11 cellular contexts compared by ENCODE assay signal in genomic region chr19:590396-590745, GRCh38. TPM values are rescaled to one million over a fixed set of nuclear protein-coding genes. Genes with fewer than 3 reads are reported as not detected.
DNase-seq lines count a peak whose midpoint lies in the region; ATAC-seq and TF ChIP-seq lines count a peak whose summit lies in the region.
"Had no signal": no experiment of that assay in that cellular context is flagged by ENCODE, and none has a peak within 500 bp of the region (broad histone marks: within the 10 kb centered on the region; RNA-seq: fewer than 3 reads in every experiment).

No MANE protein-coding gene starts in this region.

- TF ChIP-seq CTCF in Peyer's patch (IDR thresholded peaks at IDR 0.05) = no peak

- no peak overlapping the region for H2BK120ac ChIP-seq in trophoblast cell (ENCODE audit: insufficient read depth, low read length, poor library complexity)

- DNase-seq in NCI-H2171 (lab: John Stamatoyannopoulos, UW) = peak; percentile 34
- no peak for DNase-seq in NCI-H2171 treated with DMSO at 0.1 percent for 48 hours (lab: John Stamatoyannopoulos, UW)
- DNase-seq in Peyer's patch = no peak
- DNase-seq in caudate nucleus (lab: John Stamatoyannopoulos, UW) = peak in 5 of 61 donors; percentile 11 to 32 (median 19)
- peak in 1 of 2 donors; percentile 39 for DNase-seq in trophoblast cell
- no peak for DNase-seq in HuH-7.5 (ENCODE audit: low spot score)
- DNase-seq in KBM-7 = no peak

- H4K12ac ChIP-seq in trophoblast cell (ENCODE audit: low read depth, low read length) = no peak overlapping the region

- in situ Hi-C loops in KBM-7 (cut with MboI; ENCODE audit: low pct_unique_long_range_greater_than_20kb, low sequenced_read_pairs) = no loop called here

- no peak overlapping the region for H3K23ac ChIP-seq in trophoblast cell (ENCODE audit: low read length)

- H3K79me2 ChIP-seq in trophoblast cell (ENCODE audit: control insufficient read depth, insufficient read depth, low read length, poor library complexity) = no peaks in the 10 kb centered on the region

- H3K9me3 ChIP-seq in Peyer's patch (no peaks in the 10 kb centered on the region), trophoblast cell (ENCODE audit: insufficient read depth, low read depth, low read length) (peaks cover 9% of the 10 kb centered on the region)
- H3K9me3 ChIP-seq: BLaER1 treated with 17β-estradiol and CSF1 and Interleukin-3, amounts not matched to agents 10 nM and 100 nM had no signal

- no peak overlapping the region for H3K14ac ChIP-seq in trophoblast cell (ENCODE audit: low read length)

- no CpG with 5 or more reads among the region's 50 CpGs for WGBS in trophoblast cell (ENCODE audit: extremely low coverage, insufficient coverage, insufficient read length)

- no peak for TF ChIP-seq POLR2A in Peyer's patch (IDR thresholded peaks at IDR 0.05)

- H3K4ac ChIP-seq in trophoblast cell (ENCODE audit: low read depth, low read length) = no peak overlapping the region

- peaks cover 0 to 23% (median 10%) of the 10 kb centered on the region in 4 donors for H3K4me1 ChIP-seq in Peyer's patch
- peaks cover 0 to 2% of the 10 kb centered on the region in 2 experiments for H3K4me1 ChIP-seq in trophoblast cell (ENCODE audit: control insufficient read depth in 1 of 2, insufficient read depth in 2 of 2, low read length in 2 of 2)

- H3K79me1 ChIP-seq in trophoblast cell (ENCODE audit: low read length) = no peaks in the 10 kb centered on the region

- H4K91ac ChIP-seq in trophoblast cell (ENCODE audit: low read depth, low read length) = no peak overlapping the region

- H3K27me3 ChIP-seq in Peyer's patch (peaks cover 0 to 36% of the 10 kb centered on the region in 2 donors), trophoblast cell (ENCODE audit: insufficient read depth, low read length) (peaks cover 29% of the 10 kb centered on the region)

- H2AK5ac ChIP-seq in trophoblast cell (ENCODE audit: low read length) = no peak overlapping the region

- H2BK5ac ChIP-seq in trophoblast cell (ENCODE audit: low read depth, low read length, poor library complexity) = no peak overlapping the region

- peak overlapping the region; percentile 71 for H3K4me2 ChIP-seq in trophoblast cell (ENCODE audit: low read length)
- H3K4me2 ChIP-seq: BLaER1 treated with 17β-estradiol and CSF1 and Interleukin-3, amounts not matched to agents 10 nM and 100 nM had no signal

- no peak for ATAC-seq in GM18502 (IDR thresholded peaks at IDR 0.05; ENCODE audit: poor library complexity, unreplicated experiment)

- H2BK12ac ChIP-seq in trophoblast cell (ENCODE audit: low read length) = no peak overlapping the region

- no peak overlapping the region for H2AFZ ChIP-seq in trophoblast cell (ENCODE audit: insufficient read depth, low read length, poor library complexity)

- no peaks in the 10 kb centered on the region for H3K36me3 ChIP-seq in Peyer's patch
- H3K36me3 ChIP-seq in trophoblast cell (ENCODE audit: control insufficient read depth in 1 of 2, insufficient read depth in 2 of 2, low read length in 2 of 2) = no peaks in the 10 kb centered on the region
- H3K36me3 ChIP-seq: BLaER1 treated with 17β-estradiol and CSF1 and Interleukin-3, amounts not matched to agents 10 nM and 100 nM had no signal

- peak overlapping the region in 3 of 4 donors; percentile 22 to 35 (median 34) for H3K4me3 ChIP-seq in Peyer's patch
- no peak overlapping the region for H3K4me3 ChIP-seq in trophoblast cell (ENCODE audit: low read depth, low read length)
- H3K4me3 ChIP-seq: BLaER1 treated with 17β-estradiol and CSF1 and Interleukin-3, amounts not matched to agents 10 nM and 100 nM had no signal

- H3K9ac ChIP-seq in trophoblast cell (ENCODE audit: low read length) = no peak overlapping the region
- H3K9ac ChIP-seq: BLaER1 treated with 17β-estradiol and CSF1 and Interleukin-3, amounts not matched to agents 10 nM and 100 nM had no signal

- H3K27ac ChIP-seq in Peyer's patch (no peak overlapping the region), caudate nucleus (ENCODE audit: low read depth, low read length) (peak overlapping the region; percentile 58), trophoblast cell (ENCODE audit: low read depth, low read length) (no peak overlapping the region)
- H3K27ac ChIP-seq: BLaER1 treated with 17β-estradiol and CSF1 and Interleukin-3, amounts not matched to agents 10 nM and 100 nM; skin epidermis had no signal

- H3K18ac ChIP-seq in trophoblast cell (ENCODE audit: low read length) = no peak overlapping the region

- H4K8ac ChIP-seq in trophoblast cell (ENCODE audit: low read depth, low read length) = no peak overlapping the region

RNA-seq across cellular contexts. Expression of gene HCN2, which starts 0.7 kb away (rescaled TPM):
- not detected for total RNA-seq in Peyer's patch
- polyA plus RNA-seq in trophoblast cell (2013) = 0.73 and 0.79 TPM in 2 replicates

RNA-seq across cellular contexts. Expression of gene BSG, which starts 18.0 kb away (rescaled TPM):
- 100 to 1,000 TPM; 149 to 501 (median 469) TPM for total RNA-seq in Peyer's patch
- 506 and 509 TPM in 2 replicates for polyA plus RNA-seq in trophoblast cell (2013)

RNA-seq across cellular contexts. Expression of gene POLRMT, which starts 43.0 kb away (rescaled TPM):
- total RNA-seq in Peyer's patch = 100 to 1,000 TPM in 1 of 4 donors, 10 to 100 TPM in 3; 33.8 to 119 (median 70.5) TPM
- 35.6 and 40.7 TPM in 2 replicates for polyA plus RNA-seq in trophoblast cell (2013)

RNA-seq across cellular contexts. Expression of gene GZMM, which starts 46.5 kb away (rescaled TPM):
- total RNA-seq in Peyer's patch = 1 to 10 TPM in 2 of 4 donors, not detected in 2; 2.8 to 4.0 TPM
- polyA plus RNA-seq in trophoblast cell (2013) = 0.08 and 0.12 TPM in 2 replicates
- total RNA-seq: glomerular endothelial cell had no signal

RNA-seq across cellular contexts. Expression of gene FGF22, which starts 49.3 kb away (rescaled TPM):
- total RNA-seq in Peyer's patch = not detected
- polyA plus RNA-seq in trophoblast cell (2013) = 0.47 and 0.48 TPM in 2 replicates
